ENCODE assay signal across 27 cellular contexts in the genomic region with DNA sequence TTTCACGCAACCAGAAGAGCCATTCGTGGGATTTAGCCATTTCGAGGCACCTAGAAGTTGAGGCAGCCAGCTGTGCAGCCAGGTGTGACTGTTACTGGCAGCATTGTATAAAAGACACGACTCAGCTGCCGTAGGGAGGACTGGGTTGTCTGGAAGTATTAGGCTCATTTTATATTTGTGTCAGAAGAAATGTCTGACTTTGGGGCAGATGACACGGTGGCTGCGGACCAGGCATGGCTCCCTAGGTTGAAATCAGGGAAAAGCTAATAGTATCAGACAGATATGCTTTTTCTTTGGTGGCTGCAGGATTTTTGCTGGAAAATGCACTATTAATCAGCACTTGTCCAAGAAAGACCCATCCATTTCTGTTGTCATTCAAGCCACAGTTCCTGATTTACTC. TPM values are rescaled to one million over a fixed set of nuclear protein-coding genes. Genes with fewer than 3 reads are reported as not detected.
"Had no signal": no experiment of that assay in that cellular context is flagged by ENCODE, and none has a peak within 500 bp of the region (broad histone marks: within the 10 kb centered on the region; RNA-seq: fewer than 3 reads in every experiment).

No MANE protein-coding gene starts in this region.

- H3K36me3 Mint-ChIP-seq: immature natural killer cell; naive thymus-derived CD8-positive, alpha-beta T cell; stimulated activated memory B cell treated with anti-CD40 and anti-IgM and Interleukin-4, amounts not matched to agents 10 μg/mL and 1 μg/mL and 100 μg/mL, for 72 hours had no signal

- FAIRE-seq: endometrium had no signal

- H3K9me3 Mint-ChIP-seq: dendritic cell treated with granulocyte-macrophage colony-stimulating factor and Interleukin-4, amounts not matched to agents 40 ng/mL and 50 ng/mL, for 4 days; immature natural killer cell; naive thymus-derived CD8-positive, alpha-beta T cell; nephron progenitor cell; stimulated activated naive CD8-positive, alpha-beta T cell treated with anti-CD3 and anti-CD28 coated beads, Interleukin-15, Interleukin-2, amounts not matched to agents 100 ng/mL and 50 ng/mL, for 24 hours had no signal

- H3K4me3 ChIP-seq: colonic mucosa, esophagus squamous epithelium, lower lobe of right lung, ovary, right atrium auricular region, sigmoid colon, suprapubic skin, thyroid gland, vagina had no signal

- H3K27ac Mint-ChIP-seq: dendritic cell treated with granulocyte-macrophage colony-stimulating factor and Interleukin-4, amounts not matched to agents 40 ng/mL and 50 ng/mL, for 4 days; immature natural killer cell; nephron progenitor cell; progenitor cell of endocrine pancreas; stimulated activated memory B cell treated with anti-CD40 and anti-IgM and Interleukin-4, amounts not matched to agents 10 μg/mL and 1 μg/mL and 100 μg/mL, for 72 hours; stimulated activated naive CD8-positive, alpha-beta T cell treated with anti-CD3 and anti-CD28 coated beads, Interleukin-15, Interleukin-2, amounts not matched to agents 100 ng/mL and 50 ng/mL, for 24 hours had no signal

- H3K9me3 ChIP-seq: colonic mucosa, esophagus squamous epithelium, lower lobe of right lung, ovary, right atrium auricular region, sigmoid colon, suprapubic skin, thyroid gland, vagina had no signal

- ATAC-seq: left ventricle myocardium superior; lower lobe of right lung; naive thymus-derived CD8-positive, alpha-beta T cell; stimulated activated memory B cell treated with anti-CD40 and anti-IgM and Interleukin-4, amounts not matched to agents 10 μg/mL and 1 μg/mL and 100 μg/mL, for 72 hours had no signal

- H3K4me3 Mint-ChIP-seq: dendritic cell treated with granulocyte-macrophage colony-stimulating factor and Interleukin-4, amounts not matched to agents 40 ng/mL and 50 ng/mL, for 4 days; immature natural killer cell; naive thymus-derived CD8-positive, alpha-beta T cell; nephron progenitor cell; stimulated activated memory B cell treated with anti-CD40 and anti-IgM and Interleukin-4, amounts not matched to agents 10 μg/mL and 1 μg/mL and 100 μg/mL, for 72 hours; stimulated activated naive CD8-positive, alpha-beta T cell treated with anti-CD3 and anti-CD28 coated beads, Interleukin-15, Interleukin-2, amounts not matched to agents 100 ng/mL and 50 ng/mL, for 24 hours had no signal

- H3K36me3 ChIP-seq: colonic mucosa, esophagus squamous epithelium, lower lobe of right lung, ovary, right atrium auricular region, sigmoid colon, suprapubic skin, thyroid gland, vagina had no signal

- H3K4me1 Mint-ChIP-seq: nephron progenitor cell had no signal

- H3K27ac ChIP-seq: colonic mucosa, esophagus squamous epithelium, lower lobe of right lung, ovary, right atrium auricular region, sigmoid colon, suprapubic skin, thyroid gland, vagina had no signal

- DNase-seq: cerebellar nuclear complex; colonic mucosa; effector memory CD4-positive, alpha-beta T cell; erythroblast; esophagus squamous epithelium; foreskin melanocyte; immature natural killer cell; islet precursor cell; kidney glomerular epithelial cell; lower lobe of right lung; naive thymus-derived CD8-positive, alpha-beta T cell; nephron progenitor cell; occipital lobe; stimulated activated CD4-positive, alpha-beta T cell treated with anti-CD3 and anti-CD28 coated beads, Interleukin-4, amount 100 ng/mL, for 4 hours; trophoblast cell had no signal

- H3K27me3 ChIP-seq: ovary had no signal

RNA-seq across cellular contexts. Expression of gene DPYSL4, which starts 4.2 kb away (rescaled TPM):
- polyA plus RNA-seq: immature natural killer cell had no signal
